7 cellular contexts compared by ENCODE assay signal in genomic region chr12:50085615-50085928, GRCh38. TPM values are rescaled to one million over a fixed set of nuclear protein-coding genes. Genes with fewer than 3 reads are reported as not detected.
A peak's percentile ranks its signal among the peaks of the same experiment; 100 is the strongest.
DNase-seq lines count a peak whose midpoint lies in the region; ATAC-seq, FAIRE-seq and TF ChIP-seq lines count a peak whose summit lies in the region.

No MANE protein-coding gene starts in this region.

- TF ChIP-seq EP300 in neural cell (conservative IDR thresholded peaks at IDR 0.05; ENCODE audit: poor library complexity, severe bottlenecking): no peak

- H3K4me1 Mint-ChIP-seq in IgD-negative memory B cell (peaks cover 21 to 24% (median 21%) of the 10 kb centered on the region in 3 donors), chondrocyte (ENCODE audit: low read depth) (peaks cover 46% of the 10 kb centered on the region)

- H3K27ac ChIP-seq in neural cell (ENCODE audit: low read length): peak overlapping the region; percentile 90

- H3K4me2 ChIP-seq in neural cell (ENCODE audit: low read length): peak overlapping the region; percentile 71

- H3K27ac Mint-ChIP-seq in IgD-negative memory B cell: peak overlapping the region; percentile 88 to 95 (median 91)
- H3K27ac Mint-ChIP-seq in chondrocyte (ENCODE audit: unreplicated experiment): peak overlapping the region; percentile 88

- H3K9me2 ChIP-seq in neural cell (ENCODE audit: insufficient read depth, low read length): no peaks in the 10 kb centered on the region

- H3K27me3 Mint-ChIP-seq in IgD-negative memory B cell (peaks cover 1% of the 10 kb centered on the region), chondrocyte (ENCODE audit: low read depth) (no peaks in the 10 kb centered on the region)

- H3K27me3 ChIP-seq in neural cell (ENCODE audit: insufficient read depth, low read depth, low read length): no peaks in the 10 kb centered on the region

- no peak for TF ChIP-seq RAD21 in neural cell (conservative IDR thresholded peaks at IDR 0.05)

- peaks cover 15% of the 10 kb centered on the region for H3K79me2 ChIP-seq in neural cell (replicated peaks; ENCODE audit: insufficient read depth, low read length)

- H3K4me3 Mint-ChIP-seq in IgD-negative memory B cell (peak overlapping the region; percentile 94 to 99 (median 98)), chondrocyte (ENCODE audit: unreplicated experiment) (peak overlapping the region; percentile 82)

- H3K36me3 Mint-ChIP-seq in IgD-negative memory B cell (peaks cover 1% of the 10 kb centered on the region), chondrocyte (ENCODE audit: low read depth) (peaks cover 20% of the 10 kb centered on the region)

- DNase-seq in chondrocyte (ENCODE audit: low spot score) (no peak), GM12891 (ENCODE audit: insufficient read length, low spot score) (no peak)

- peaks cover 3% of the 10 kb centered on the region for H3K36me3 ChIP-seq in neural cell (ENCODE audit: insufficient read depth, low read length)

- H4K20me1 ChIP-seq in neural cell (ENCODE audit: insufficient read depth): no peaks in the 10 kb centered on the region

- H3K9me3 ChIP-seq in neural cell (ENCODE audit: low read length): no peaks in the 10 kb centered on the region

- H3K4me3 ChIP-seq in neural cell (ENCODE audit: low read length): peak overlapping the region; percentile 90

- no peaks in the 10 kb centered on the region for H3K9me3 Mint-ChIP-seq in IgD-negative memory B cell
- H3K9me3 Mint-ChIP-seq in chondrocyte (ENCODE audit: low read depth): no peaks in the 10 kb centered on the region

- FAIRE-seq in GM12891 (lab: Jason Lieb, UNC): no peak

- no peak for TF ChIP-seq CTCF in chondrocyte (IDR thresholded peaks at IDR 0.05)
- TF ChIP-seq CTCF in neural cell (IDR thresholded peaks at IDR 0.05; ENCODE audit: poor library complexity, severe bottlenecking): no peak

- peaks cover 4% of the 10 kb centered on the region for H3F3A ChIP-seq in neural cell (ENCODE audit: insufficient read depth, low read length, poor library complexity, severe bottlenecking)

- peak overlapping the region; percentile 69 for H2AFZ ChIP-seq in neural cell (ENCODE audit: low read depth, low read length)

- TF ChIP-seq POLR2A in GM12891 (IDR thresholded peaks at IDR 0.05; ENCODE audit: low read depth, low read length): no peak

- peak overlapping the region; percentile 91 for H3K9ac ChIP-seq in neural cell (ENCODE audit: low read length)

- ATAC-seq in GM18511 (IDR thresholded peaks at IDR 0.05; ENCODE audit: unreplicated experiment) (peak; percentile 19), HG03025 (IDR thresholded peaks at IDR 0.05; ENCODE audit: low FRiP score, unreplicated experiment) (no peak), HG02973 (IDR thresholded peaks at IDR 0.05; ENCODE audit: unreplicated experiment) (no peak)

TF ChIP-seq in neural cell, 6 proteins besides CTCF, POLR2A, EP300 and RAD21:
- no peak for TF ChIP-seq SMC3 (conservative IDR thresholded peaks at IDR 0.05; ENCODE audit: poor library complexity)
- no peak for TF ChIP-seq MXI1 (conservative IDR thresholded peaks at IDR 0.05; ENCODE audit: poor library complexity, severe bottlenecking)
- no peak for TF ChIP-seq REST (IDR thresholded peaks at IDR 0.05; ENCODE audit: borderline replicate concordance)
- no peak for TF ChIP-seq TAF1 (IDR thresholded peaks at IDR 0.05; ENCODE audit: low read depth)

TF ChIP-seq in GM12891, 5 proteins besides CTCF, POLR2A, EP300 and RAD21:
- no peak for TF ChIP-seq POLR2AphosphoS5 (IDR thresholded peaks at IDR 0.05; ENCODE audit: low read depth, low read length)
- no peak for TF ChIP-seq PAX5 (IDR thresholded peaks at IDR 0.05; ENCODE audit: insufficient read depth, low read length, severe bottlenecking)
- TF ChIP-seq TAF1 (IDR thresholded peaks at IDR 0.05; ENCODE audit: low read depth, low read length): no peak
- TF ChIP-seq SPI1 (IDR thresholded peaks at IDR 0.05; ENCODE audit: low read depth, low read length): no peak
- TF ChIP-seq POU2F2 (IDR thresholded peaks at IDR 0.05; ENCODE audit: low read depth, low read length): no peak

RNA-seq across cellular contexts. Expression of gene SMARCD1, which starts 0.4 kb away (rescaled TPM):
- 27.9 TPM for polyA plus RNA-seq in IgD-negative memory B cell
- total RNA-seq in chondrocyte: 50.8 to 55.7 TPM (median 52.0 TPM) in 3 replicates
- 90.9 and 117 TPM in 2 replicates for polyA plus RNA-seq in neural cell
- polyA minus RNA-seq in neural cell: 158 and 204 TPM in 2 replicates
- polyA plus RNA-seq in GM12891 (2012; ENCODE audit: low read depth, missing spikeins): 41.2 TPM

RNA-seq across cellular contexts. Expression of gene GPD1, which starts 18.2 kb away (rescaled TPM):
- polyA plus RNA-seq in IgD-negative memory B cell (not detected), neural cell (1.5 and 4.0 TPM in 2 replicates)
- total RNA-seq in chondrocyte: 0.46 TPM in 1 of 3 replicates, not detected in the others
- polyA minus RNA-seq in neural cell: 0.58 TPM in 1 of 2 replicates, not detected in the other
- 0.27 TPM for polyA plus RNA-seq in GM12891 (2012; ENCODE audit: low read depth, missing spikeins)

RNA-seq across cellular contexts. Expression of gene COX14, which starts 26.5 kb away (rescaled TPM):
- polyA plus RNA-seq in IgD-negative memory B cell (224 TPM), neural cell (73.4 and 79.3 TPM in 2 replicates)
- total RNA-seq in chondrocyte: 37.8 to 53.1 TPM (median 44.7 TPM) in 3 replicates
- 15.6 and 17.0 TPM in 2 replicates for polyA minus RNA-seq in neural cell
- polyA plus RNA-seq in GM12891 (2012; ENCODE audit: low read depth, missing spikeins): 97.6 TPM

RNA-seq across cellular contexts. Expression of gene ASIC1, which starts 28.2 kb away (rescaled TPM):
- polyA plus RNA-seq in IgD-negative memory B cell (not detected), neural cell (8.0 and 9.1 TPM in 2 replicates)
- 2.5 to 4.4 TPM (median 3.9 TPM) in 3 replicates for total RNA-seq in chondrocyte
- 18.7 and 21.5 TPM in 2 replicates for polyA minus RNA-seq in neural cell
- polyA plus RNA-seq in GM12891 (2012; ENCODE audit: low read depth, missing spikeins): 0.17 TPM
